Comparison of ENCODE assay signal across 20 cellular contexts in genomic region chr4:96874657-96875056, GRCh38.
DNase-seq lines count a peak whose midpoint lies in the region; ATAC-seq, FAIRE-seq and TF ChIP-seq lines count a peak whose summit lies in the region.
"Had no signal": no experiment of that assay in that cellular context is flagged by ENCODE, and none has a peak within 500 bp of the region (broad histone marks: within the 10 kb centered on the region; RNA-seq: fewer than 3 reads in every experiment).

No MANE protein-coding gene starts in this region.

- H3K4me3 Mint-ChIP-seq in GM23338: no peak overlapping the region
- H3K4me3 Mint-ChIP-seq: CD4-positive, alpha-beta memory T cell; H9 had no signal

- H3K23me2 ChIP-seq in H1 (ENCODE audit: low read depth, low read length): no peaks in the 10 kb centered on the region

- H3K79me2 ChIP-seq in GM23338 (replicated peaks; ENCODE audit: insufficient read depth) (no peaks in the 10 kb centered on the region), H1 (ENCODE audit: control insufficient read depth in 1 of 2, insufficient read depth in 2 of 2, low read length in 2 of 2) (no peaks in the 10 kb centered on the region), mesendoderm (ENCODE audit: control insufficient read depth, insufficient read depth, low read length) (no peaks in the 10 kb centered on the region)

- H2BK5ac ChIP-seq in H1 (ENCODE audit: low read depth, low read length) (no peak overlapping the region), mesendoderm (ENCODE audit: low read length) (no peak overlapping the region)

- H2BK12ac ChIP-seq in H1 (ENCODE audit: low read depth, low read length): no peak overlapping the region

- no peak for FAIRE-seq in H1 (lab: Jason Lieb, UNC)
- FAIRE-seq: A549, G401.6, GM12892 had no signal

- no peak overlapping the region for H2BK20ac ChIP-seq in H1 (ENCODE audit: low read length)

- H4K8ac ChIP-seq in H1 (ENCODE audit: extremely low read depth, insufficient read depth, low read length) (no peak overlapping the region), mesendoderm (ENCODE audit: low read depth, low read length) (no peak overlapping the region)

- no peak overlapping the region for H3K4me3 ChIP-seq in GM23338
- no peak overlapping the region for H3K4me3 ChIP-seq in H1 (ENCODE audit: extremely low read depth in 1 of 4, insufficient read depth in 2 of 4, low read depth in 3 of 4, low read length in 4 of 4)
- peak overlapping the region; percentile 13 for H3K4me3 ChIP-seq in iPS-18a (ENCODE audit: low read length)
- H3K4me3 ChIP-seq in mesendoderm (ENCODE audit: low read length): no peak overlapping the region
- H3K4me3 ChIP-seq in body of pancreas: no peak overlapping the region
- H3K4me3 ChIP-seq: A549 had no signal

- intact Hi-C loops in body of pancreas (cut with DNase I): no loop called here

- H3K9me2 ChIP-seq in GM23338 (ENCODE audit: insufficient read depth): no peaks in the 10 kb centered on the region; the same call in 1 of the 2 replicates

- no peaks in the 10 kb centered on the region for H4K20me1 ChIP-seq in GM23338 (replicated peaks; ENCODE audit: insufficient read depth)
- H4K20me1 ChIP-seq in H1 (replicated peaks in 1 of 2; ENCODE audit: control insufficient read depth in 1 of 2, insufficient read depth in 2 of 2, low read length in 2 of 2): no peaks in the 10 kb centered on the region

- no peak; the same call in 2 of the 3 replicates for ATAC-seq in GM23338
- ATAC-seq in body of pancreas: no peak
- ATAC-seq: A549, HCT116 had no signal

- H2AK5ac ChIP-seq in H1 (ENCODE audit: low read depth, low read length) (no peak overlapping the region), mesendoderm (ENCODE audit: low read length) (no peak overlapping the region)

- WGBS in H1 (ENCODE audit: extremely low coverage in 1 of 2, insufficient coverage in 1 of 2, insufficient read length in 1 of 2, insufficient replicate concordance in 2 of 2, low coverage in 1 of 2, low lambda C conversion rate in 2 of 2, missing lambda C conversion rate in 1 of 2), 2 experiments: 82% methylated on average over 1 of the region's 1 CpG; no CpG with 5 or more reads in 1 of the 2 experiments
- WGBS in mesendoderm (ENCODE audit: extremely low coverage, insufficient coverage, low lambda C conversion rate): no CpG with 5 or more reads among the region's 1 CpG
- 33 to 75% methylated on average over 1 of the region's 1 CpG for WGBS in body of pancreas, 2 donors

- H2BK15ac ChIP-seq in H1 (ENCODE audit: low read length) (no peak overlapping the region), mesendoderm (replicated peaks; ENCODE audit: low read depth) (no peak overlapping the region)

- H3K23ac ChIP-seq in H1 (ENCODE audit: insufficient read length) (no peak overlapping the region), mesendoderm (ENCODE audit: low read length) (no peak overlapping the region)

- H3K56ac ChIP-seq in H1 (replicated peaks; ENCODE audit: insufficient read length, low read depth, low read length): no peak overlapping the region
- H3K56ac ChIP-seq in mesendoderm (ENCODE audit: low read length): no peak overlapping the region

- TF ChIP-seq POLR2A in H1 (IDR thresholded peaks at IDR 0.05; ENCODE audit: control extremely low read depth in 1 of 2, low read depth in 2 of 2, low read length in 2 of 2) (no peak), body of pancreas (IDR thresholded peaks at IDR 0.05) (no peak)

- peaks cover 4% of the 10 kb centered on the region; the same call in 2 of the 3 replicates for H3K4me1 Mint-ChIP-seq in GM23338
- H3K4me1 Mint-ChIP-seq: CD4-positive, alpha-beta memory T cell had no signal

- TF ChIP-seq RAD21 in H1 (IDR thresholded peaks at IDR 0.05 in 1 of 2, conservative IDR thresholded peaks at IDR 0.05 in 1 of 2; ENCODE audit: low read depth in 2 of 2, low read length in 2 of 2): no peak

- DNase-seq in GM23338 (ENCODE audit: low spot score): peak; percentile 49
- peak in 1 of 2 experiments; percentile 9 for DNase-seq in H1 (ENCODE audit: low read depth in 1 of 2, low spot score in 2 of 2)
- DNase-seq in mesendoderm: peak; percentile 46
- DNase-seq in substantia nigra (lab: John Stamatoyannopoulos, UW): no peak
- no peak for DNase-seq in pons (ENCODE audit: low spot score)
- no peak for DNase-seq in body of pancreas
- DNase-seq: 8988T; C1 segment of cervical spinal cord; Calu3; CD4-positive, alpha-beta memory T cell; COR-L47; DMS53; DMS79 treated with DMSO at 0.1 percent for 48 hours; GOT3; H9 had no signal

- TF ChIP-seq EP300 in H1 (IDR thresholded peaks at IDR 0.05; ENCODE audit: borderline replicate concordance in 1 of 2, low read depth in 2 of 2, low read length in 2 of 2): no peak

- H3K9me3 Mint-ChIP-seq in GM23338: peaks cover 30% of the 10 kb centered on the region

- H3F3A ChIP-seq in GM23338 (replicated peaks; ENCODE audit: low read depth): no peaks in the 10 kb centered on the region

- no peaks in the 10 kb centered on the region for H3K27me3 Mint-ChIP-seq in GM23338 (ENCODE audit: insufficient read depth, low read depth, poor library complexity)
- H3K27me3 Mint-ChIP-seq: CD4-positive, alpha-beta memory T cell had no signal

- H2AFZ ChIP-seq in GM23338 (no peak overlapping the region), H1 (ENCODE audit: low read length) (no peak overlapping the region)

- H3K27ac Mint-ChIP-seq in GM23338: no peak overlapping the region
- H3K27ac Mint-ChIP-seq: CD4-positive, alpha-beta memory T cell; H9 had no signal

- H3K4me2 ChIP-seq in GM23338 (peak overlapping the region; percentile 30; the same call in 1 of the 2 replicates), H1 (ENCODE audit: insufficient read depth in 1 of 2, low read depth in 2 of 2, low read length in 2 of 2) (no peak overlapping the region; a peak in 1 of 4 replicates), mesendoderm (ENCODE audit: low read length) (no peak overlapping the region)
- H3K4me2 ChIP-seq: A549 had no signal

- H2BK120ac ChIP-seq in H1 (replicated peaks; ENCODE audit: low read depth, low read length): no peak overlapping the region
- H2BK120ac ChIP-seq in mesendoderm (ENCODE audit: low read depth, low read length): no peak overlapping the region

- H3K18ac ChIP-seq in H1 (ENCODE audit: extremely low read depth, low read length): no peak overlapping the region
- H3K18ac ChIP-seq in mesendoderm (ENCODE audit: low read length): no peak overlapping the region

- H3K79me1 ChIP-seq in H1 (ENCODE audit: low read depth, low read length) (no peaks in the 10 kb centered on the region), mesendoderm (ENCODE audit: low read length) (no peaks in the 10 kb centered on the region)

- H3K4ac ChIP-seq in H1 (replicated peaks; ENCODE audit: insufficient read length, low read depth, low read length) (no peak overlapping the region), mesendoderm (ENCODE audit: low read depth, low read length) (no peak overlapping the region)

- H3K27ac ChIP-seq in GM23338 (ENCODE audit: low read depth) (no peak overlapping the region), H1 (ENCODE audit: low read depth, low read length) (no peak overlapping the region), iPS-18a (ENCODE audit: low read length) (no peak overlapping the region), mesendoderm (ENCODE audit: low read depth, low read length) (no peak overlapping the region), substantia nigra (ENCODE audit: low read depth, low read length, poor library complexity, severe bottlenecking) (no peak overlapping the region), body of pancreas (no peak overlapping the region)
- H3K27ac ChIP-seq: A549 had no signal

- H4K5ac ChIP-seq in H1 (ENCODE audit: insufficient read length, low read depth, low read length): no peak overlapping the region
- H4K5ac ChIP-seq in mesendoderm (ENCODE audit: low read length): no peak overlapping the region

- no peak overlapping the region for H4K91ac ChIP-seq in H1 (replicated peaks; ENCODE audit: insufficient read length, low read length)

- H3K27me3 ChIP-seq in GM23338 (ENCODE audit: insufficient read depth): no peaks in the 10 kb centered on the region
- H3K27me3 ChIP-seq in H1 (replicated peaks in 1 of 4; ENCODE audit: control insufficient read depth in 3 of 4, extremely low read depth in 1 of 4, insufficient read depth in 3 of 4, low read length in 3 of 4): no peaks in the 10 kb centered on the region
- no peaks in the 10 kb centered on the region for H3K27me3 ChIP-seq in iPS-18a (ENCODE audit: control insufficient read depth, insufficient read depth, low read length)
- H3K27me3 ChIP-seq in mesendoderm (ENCODE audit: insufficient read depth, low read length, poor library complexity): no peaks in the 10 kb centered on the region
- H3K27me3 ChIP-seq in body of pancreas: no peaks in the 10 kb centered on the region

- H3K14ac ChIP-seq in H1 (ENCODE audit: insufficient read length): no peak overlapping the region

- TF ChIP-seq CTCF in GM23338 (conservative IDR thresholded peaks at IDR 0.05; ENCODE audit: low read depth in 2 of 2): no peak
- TF ChIP-seq CTCF in H1 (IDR thresholded peaks at IDR 0.05; ENCODE audit: control extremely low read depth in 1 of 3, insufficient read depth in 1 of 3, low read depth in 1 of 3, low read length in 3 of 3): no peak
- TF ChIP-seq CTCF in body of pancreas (IDR thresholded peaks at IDR 0.05): no peak

- peaks cover 33% of the 10 kb centered on the region for H3K36me3 Mint-ChIP-seq in GM23338 (ENCODE audit: low read depth)
- H3K36me3 Mint-ChIP-seq: CD4-positive, alpha-beta memory T cell had no signal

- H3K4me1 ChIP-seq in GM23338 (ENCODE audit: insufficient read depth): peaks cover 15% of the 10 kb centered on the region
- peaks cover 0 to 4% (median 0%) of the 10 kb centered on the region in 4 experiments; a peak in 1 of 7 replicates for H3K4me1 ChIP-seq in H1 (replicated peaks in 1 of 4; ENCODE audit: control insufficient read depth in 3 of 4, insufficient read depth in 4 of 4, low read length in 3 of 4)
- H3K4me1 ChIP-seq in iPS-18a (ENCODE audit: control insufficient read depth, low read depth, low read length): peaks cover 4% of the 10 kb centered on the region
- no peaks in the 10 kb centered on the region for H3K4me1 ChIP-seq in mesendoderm (ENCODE audit: control insufficient read depth, low read depth, low read length)
- H3K4me1 ChIP-seq in body of pancreas: no peaks in the 10 kb centered on the region
- H3K4me1 ChIP-seq: A549 had no signal

- CTCF ChIA-PET in H1 (lab: Charles Lee; ENCODE audit: partially characterized antibody): interaction anchor here (1.0 kb wide), 1 partner anchor 10 kb away, joined by 3 read pairs; no protein-coding TSS in a partner anchor

- H3K36me3 ChIP-seq in GM23338 (ENCODE audit: insufficient read depth) (peaks cover 13% of the 10 kb centered on the region; the same call in 1 of the 2 replicates), H1 (ENCODE audit: control insufficient read depth in 2 of 4, insufficient read depth in 4 of 4, low read length in 3 of 4) (peaks cover 0 to 6% (median 0%) of the 10 kb centered on the region in 4 experiments; a peak in 1 of 8 replicates), iPS-18a (ENCODE audit: control insufficient read depth, low read depth, low read length) (no peaks in the 10 kb centered on the region), mesendoderm (ENCODE audit: control insufficient read depth, insufficient read depth, low read length) (no peaks in the 10 kb centered on the region), body of pancreas (replicated peaks in 1 of 2; ENCODE audit: insufficient read depth in 1 of 2, low read depth in 2 of 2) (no peaks in the 10 kb centered on the region)

- H3K9ac ChIP-seq in H1 (replicated peaks in 1 of 4; ENCODE audit: extremely low read depth in 1 of 4, low read depth in 3 of 4, low read length in 3 of 4) (no peak overlapping the region), iPS-18a (ENCODE audit: low read length) (no peak overlapping the region), mesendoderm (ENCODE audit: low read length) (no peak overlapping the region)

- H3K9me3 ChIP-seq in H1 (ENCODE audit: insufficient read depth in 2 of 2, low read depth in 1 of 2, low read length in 1 of 2): peaks cover 13 to 24% of the 10 kb centered on the region in 2 experiments; a peak in 3 of 4 replicates
- H3K9me3 ChIP-seq in iPS-18a (ENCODE audit: control insufficient read depth, low read depth, low read length): peaks cover 7% of the 10 kb centered on the region
- no peaks in the 10 kb centered on the region for H3K9me3 ChIP-seq in body of pancreas
- H3K9me3 ChIP-seq: A549 had no signal

- POLR2A ChIA-PET in H1 (lab: Charles Lee; ENCODE audit: partially characterized antibody): no interaction called here

Comparison
In these comparisons a context has a peak if more than half of its experiments do, and no peak if none do; other contexts are left out.
1. DNase-seq: peak in GM23338 (single experiment) and mesendoderm (single experiment); none in substantia nigra (0 of 49), pons (single experiment) and body of pancreas (0 of 4).